In genomic region chr3:15064835-15065549, GRCh38 we compare ENCODE assay signal across 8 cellular contexts.
DNase-seq lines count a peak whose midpoint lies in the region; ATAC-seq and TF ChIP-seq lines count a peak whose summit lies in the region.

MRPS25 (minus strand) TSS chr3:15065315; CDS start chr3:15065194, 121 bp downstream.

- peak within 1 kb of the TSS; percentile 94 for H3K4me3 ChIP-seq in astrocyte of the cerebellum (ENCODE audit: low read depth, low read length)

- in situ Hi-C loops in astrocyte of the cerebellum (cut with HindIII; ENCODE audit: low sequenced_read_pairs) = no loop called here

- no peak for TF ChIP-seq CTCF in astrocyte of the cerebellum (IDR thresholded peaks at IDR 0.05; ENCODE audit: low read depth, low read length, missing control alignments)

- DNase-seq in NCI-H2029 treated with DMSO at 0.1 percent for 48 hours (lab: John Stamatoyannopoulos, UW) (peak; percentile 78), T-helper 9 cell (peak; percentile 82), astrocyte of the cerebellum (ENCODE audit: low read depth) (peak; percentile 77), hippocampal formation (lab: John Stamatoyannopoulos, UW) (peak; percentile 77 to 83), retina (peak; percentile 94), cortex of kidney (lab: John Stamatoyannopoulos, UW) (no peak)

- ATAC-seq in GM18511 (IDR thresholded peaks at IDR 0.05; ENCODE audit: unreplicated experiment) (peak; percentile 95), HG03025 (IDR thresholded peaks at IDR 0.05; ENCODE audit: low FRiP score, unreplicated experiment) (peak; percentile 83)
